Comparison of ENCODE assay signal across 17 cellular contexts in the genomic region with DNA sequence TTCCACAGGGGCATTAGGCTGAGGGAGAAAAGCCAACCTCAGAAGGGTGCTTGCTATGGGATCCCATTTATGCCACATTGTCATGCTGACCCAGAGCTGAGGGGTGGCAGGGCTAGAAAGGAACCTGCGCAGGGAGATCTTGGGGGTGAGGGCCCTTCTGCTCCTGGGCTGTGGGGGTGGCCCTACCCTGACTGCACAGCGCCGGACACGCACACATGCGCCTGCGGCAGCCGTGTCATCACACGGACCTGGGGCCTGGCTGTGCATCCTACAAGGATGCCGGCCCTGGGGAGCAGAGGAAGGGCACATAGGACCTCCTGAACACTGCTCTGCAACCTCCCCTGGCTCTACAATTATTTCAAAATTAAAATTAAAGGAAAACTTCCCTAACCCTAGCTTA. TPM values are rescaled to one million over a fixed set of nuclear protein-coding genes. Genes with fewer than 3 reads are reported as not detected.
A peak's percentile ranks its signal among the peaks of the same experiment; 100 is the strongest.
DNase-seq lines count a peak whose midpoint lies in the region; ATAC-seq and TF ChIP-seq lines count a peak whose summit lies in the region.
"Had no signal": no experiment of that assay in that cellular context is flagged by ENCODE, and none has a peak within 500 bp of the region (broad histone marks: within the 10 kb centered on the region; RNA-seq: fewer than 3 reads in every experiment).

No MANE protein-coding gene starts in this region.

- H4K20me1 ChIP-seq in KMS-11 (ENCODE audit: insufficient read depth) = peaks cover 64% of the 10 kb centered on the region

- no peak overlapping the region for H3K27ac ChIP-seq in KMS-11
- no peak overlapping the region for H3K27ac ChIP-seq in spleen
- H3K27ac ChIP-seq: dorsolateral prefrontal cortex, pancreas, SJSA1 had no signal

- no peak for ATAC-seq in central memory CD8-positive, alpha-beta T cell (replicated peaks; ENCODE audit: extremely low read depth, poor library complexity, severe bottlenecking)
- ATAC-seq: pancreas had no signal

- no peaks in the 10 kb centered on the region for H3K9me3 ChIP-seq in spleen
- H3K9me3 ChIP-seq: pancreas, SJSA1 had no signal

- DNase-seq in activated CD4-positive, alpha-beta memory T cell treated with anti-CD3 and anti-CD28 coated beads, Interleukin-2, amount 10 ng/mL, durations not matched to agents 7 days and 5 days = no peak
- DNase-seq in activated CD4-positive, alpha-beta memory T cell treated with anti-CD3 and anti-CD28 coated beads for 36 hours = no peak
- no peak for DNase-seq in central memory CD8-positive, alpha-beta T cell (ENCODE audit: low spot score in 2 of 2)
- DNase-seq in neural crest cell (ENCODE audit: low read depth, low spot score) (no peak), spleen (no peak), GM20000 (ENCODE audit: low spot score) (no peak), NCI-H1092 treated with DMSO at 0.1 percent for 48 hours (lab: John Stamatoyannopoulos, UW) (no peak)
- DNase-seq: activated B cell treated with CpG ODN at 0.5 μM for 24 hours, dorsolateral prefrontal cortex, HCEC 1CT, mammary epithelial cell, pancreas, substantia nigra had no signal

- H3K27ac Mint-ChIP-seq in activated CD4-positive, alpha-beta memory T cell treated with anti-CD3 and anti-CD28 coated beads, Interleukin-2, amount 10 ng/mL, durations not matched to agents 7 days and 5 days = peak overlapping the region; percentile 75
- no peak overlapping the region for H3K27ac Mint-ChIP-seq in activated CD4-positive, alpha-beta memory T cell treated with anti-CD3 and anti-CD28 coated beads for 36 hours
- H3K27ac Mint-ChIP-seq in central memory CD8-positive, alpha-beta T cell (ENCODE audit: low read depth) = peak overlapping the region; percentile 78
- peak overlapping the region; percentile 15 for H3K27ac Mint-ChIP-seq in neural crest cell (ENCODE audit: unreplicated experiment)
- H3K27ac Mint-ChIP-seq: activated B cell treated with CpG ODN at 0.5 μM for 24 hours had no signal

- 80 to 97% (median 87%) methylated on average over 5 to 9 of the region's 9 CpGs for WGBS in spleen, 5 donors

- H3K27me3 ChIP-seq in KMS-11 (ENCODE audit: insufficient read depth, low read depth) (no peaks in the 10 kb centered on the region), spleen (replicated peaks in 1 of 7) (no peaks in the 10 kb centered on the region)
- H3K27me3 ChIP-seq: dorsolateral prefrontal cortex, pancreas, SJSA1 had no signal

- CTCF ChIA-PET in activated CD4-positive, alpha-beta memory T cell treated with anti-CD3 and anti-CD28 coated beads, Interleukin-2, amount 10 ng/mL, durations not matched to agents 7 days and 5 days (lab: Charles Lee) = interaction anchor here (3.5 kb wide), 1 partner anchor 32 kb away, joined by 18 read pairs; no protein-coding TSS in a partner anchor
- CTCF ChIA-PET in activated CD4-positive, alpha-beta memory T cell treated with anti-CD3 and anti-CD28 coated beads for 36 hours (lab: Charles Lee) = interaction anchor here (1.2 to 10.2 kb wide), 2 partner anchors 30 to 38 kb away, joined by 3 to 75 read pairs; no protein-coding TSS in a partner anchor

- H3K36me3 ChIP-seq in KMS-11 (ENCODE audit: insufficient read depth) (no peaks in the 10 kb centered on the region), spleen (peaks cover 0 to 39% (median 25%) of the 10 kb centered on the region in 6 donors)

- H2AFZ ChIP-seq in KMS-11 (ENCODE audit: low read depth) = no peak overlapping the region

- H3K4me1 Mint-ChIP-seq in activated CD4-positive, alpha-beta memory T cell treated with anti-CD3 and anti-CD28 coated beads, Interleukin-2, amount 10 ng/mL, durations not matched to agents 7 days and 5 days = peaks cover 71% of the 10 kb centered on the region
- peaks cover 51% of the 10 kb centered on the region for H3K4me1 Mint-ChIP-seq in activated CD4-positive, alpha-beta memory T cell treated with anti-CD3 and anti-CD28 coated beads for 36 hours (ENCODE audit: low read depth)
- peaks cover 67% of the 10 kb centered on the region for H3K4me1 Mint-ChIP-seq in central memory CD8-positive, alpha-beta T cell
- H3K4me1 Mint-ChIP-seq in neural crest cell = peaks cover 50% of the 10 kb centered on the region

- H3K79me2 ChIP-seq in KMS-11 (ENCODE audit: insufficient read depth, low read depth) = peaks cover 100% of the 10 kb centered on the region

- H3K4me3 ChIP-seq in KMS-11 (IDR thresholded peaks at IDR 0.05; ENCODE audit: insufficient read depth, low read depth, low read length) (no peak overlapping the region), spleen (no peak overlapping the region)
- H3K4me3 ChIP-seq: dorsolateral prefrontal cortex, pancreas, SJSA1, smooth muscle cell had no signal

- H3K9ac ChIP-seq in KMS-11 = no peak overlapping the region

- no peak overlapping the region for H3K4me3 Mint-ChIP-seq in activated CD4-positive, alpha-beta memory T cell treated with anti-CD3 and anti-CD28 coated beads, Interleukin-2, amount 10 ng/mL, durations not matched to agents 7 days and 5 days
- no peak overlapping the region for H3K4me3 Mint-ChIP-seq in activated CD4-positive, alpha-beta memory T cell treated with anti-CD3 and anti-CD28 coated beads for 36 hours
- peak overlapping the region; percentile 90 for H3K4me3 Mint-ChIP-seq in central memory CD8-positive, alpha-beta T cell
- H3K4me3 Mint-ChIP-seq in neural crest cell = peak overlapping the region; percentile 52
- H3K4me3 Mint-ChIP-seq: activated B cell treated with CpG ODN at 0.5 μM for 24 hours had no signal

- TF ChIP-seq CTCF in KMS-11 (conservative IDR thresholded peaks at IDR 0.05; ENCODE audit: low read depth, low read length) (no peak), neural crest cell (conservative IDR thresholded peaks at IDR 0.05) (no peak), spleen (IDR thresholded peaks at IDR 0.05 in 8 of 11, conservative IDR thresholded peaks at IDR 0.05 in 3 of 11) (no peak), GM20000 (IDR thresholded peaks at IDR 0.05; ENCODE audit: extremely low read depth, missing control alignments) (no peak)

- POLR2A ChIA-PET in activated CD4-positive, alpha-beta memory T cell treated with anti-CD3 and anti-CD28 coated beads, Interleukin-2, amount 10 ng/mL, durations not matched to agents 7 days and 5 days (lab: Charles Lee) = interaction anchor here (2.6 to 3.2 kb wide), 2 partner anchors 10 to 12 kb away, joined by 12 to 16 read pairs; no protein-coding TSS in a partner anchor
- POLR2A ChIA-PET in activated CD4-positive, alpha-beta memory T cell treated with anti-CD3 and anti-CD28 coated beads for 36 hours (lab: Charles Lee) = interaction anchor here (0.6 kb wide), 1 partner anchor 73 kb away, joined by 3 read pairs; no protein-coding TSS in a partner anchor

- H3K4me1 ChIP-seq in KMS-11 (ENCODE audit: low read depth, poor library complexity, severe bottlenecking) (peaks cover 55% of the 10 kb centered on the region), spleen (peaks cover 2 to 73% (median 37%) of the 10 kb centered on the region in 6 donors)
- H3K4me1 ChIP-seq: pancreas had no signal

- peaks cover 88% of the 10 kb centered on the region for H3K36me3 Mint-ChIP-seq in activated CD4-positive, alpha-beta memory T cell treated with anti-CD3 and anti-CD28 coated beads, Interleukin-2, amount 10 ng/mL, durations not matched to agents 7 days and 5 days (ENCODE audit: low read depth)
- H3K36me3 Mint-ChIP-seq in activated CD4-positive, alpha-beta memory T cell treated with anti-CD3 and anti-CD28 coated beads for 36 hours = peaks cover 63% of the 10 kb centered on the region
- H3K36me3 Mint-ChIP-seq in central memory CD8-positive, alpha-beta T cell (ENCODE audit: insufficient read depth) = peaks cover 27% of the 10 kb centered on the region
- peaks cover 6% of the 10 kb centered on the region for H3K36me3 Mint-ChIP-seq in neural crest cell (ENCODE audit: low read depth)

- TF ChIP-seq POLR2A in spleen (IDR thresholded peaks at IDR 0.05) = no peak

- H3K4me2 ChIP-seq in KMS-11 = peak overlapping the region; percentile 11; the same call in 1 of the 2 replicates
- H3K4me2 ChIP-seq: smooth muscle cell had no signal

- no peaks in the 10 kb centered on the region for H3K27me3 Mint-ChIP-seq in activated CD4-positive, alpha-beta memory T cell treated with anti-CD3 and anti-CD28 coated beads, Interleukin-2, amount 10 ng/mL, durations not matched to agents 7 days and 5 days
- H3K27me3 Mint-ChIP-seq in activated CD4-positive, alpha-beta memory T cell treated with anti-CD3 and anti-CD28 coated beads for 36 hours = no peaks in the 10 kb centered on the region
- no peaks in the 10 kb centered on the region for H3K27me3 Mint-ChIP-seq in central memory CD8-positive, alpha-beta T cell
- no peaks in the 10 kb centered on the region for H3K27me3 Mint-ChIP-seq in neural crest cell (ENCODE audit: low read depth)
- H3K27me3 Mint-ChIP-seq: activated B cell treated with CpG ODN at 0.5 μM for 24 hours had no signal

- intact Hi-C loops in activated CD4-positive, alpha-beta memory T cell treated with anti-CD3 and anti-CD28 coated beads for 36 hours (cut with micrococcal nuclease) = no loop called here
- intact Hi-C loops in spleen (cut with DNase I; ENCODE audit: low total_unique reads) = no loop called here

- H3K9me3 Mint-ChIP-seq in activated CD4-positive, alpha-beta memory T cell treated with anti-CD3 and anti-CD28 coated beads, Interleukin-2, amount 10 ng/mL, durations not matched to agents 7 days and 5 days = no peaks in the 10 kb centered on the region
- H3K9me3 Mint-ChIP-seq in activated CD4-positive, alpha-beta memory T cell treated with anti-CD3 and anti-CD28 coated beads for 36 hours = no peaks in the 10 kb centered on the region
- no peaks in the 10 kb centered on the region for H3K9me3 Mint-ChIP-seq in central memory CD8-positive, alpha-beta T cell
- H3K9me3 Mint-ChIP-seq in neural crest cell = no peaks in the 10 kb centered on the region
- H3K9me3 Mint-ChIP-seq: activated B cell treated with CpG ODN at 0.5 μM for 24 hours had no signal

RNA-seq across cellular contexts. Expression of a gene that starts 6.9 kb away (rescaled TPM):
- 10 to 100 TPM; 57.1 to 57.5 TPM for total RNA-seq in activated CD4-positive, alpha-beta memory T cell treated with anti-CD3 and anti-CD28 coated beads, Interleukin-2, amount 10 ng/mL, durations not matched to agents 7 days and 5 days
- 10 to 100 TPM; 63.4 to 69.1 TPM for total RNA-seq in activated CD4-positive, alpha-beta memory T cell treated with anti-CD3 and anti-CD28 coated beads for 36 hours
- 55.0 and 58.2 TPM in 2 replicates for total RNA-seq in neural crest cell
- total RNA-seq in spleen = 10 to 100 TPM in 2 of 7 donors, 1 to 10 TPM in 5; 6.5 to 15.1 (median 8.7) TPM
- 10 to 100 TPM in 1 of 3 donors, 1 to 10 TPM in 2; 5.8 to 10.5 (median 8.5) TPM for polyA plus RNA-seq in spleen

RNA-seq across cellular contexts. Expression of a gene that starts 28.4 kb away (rescaled TPM):
- under 1 TPM; 0.38 to 0.68 TPM for total RNA-seq in activated CD4-positive, alpha-beta memory T cell treated with anti-CD3 and anti-CD28 coated beads, Interleukin-2, amount 10 ng/mL, durations not matched to agents 7 days and 5 days
- total RNA-seq in activated CD4-positive, alpha-beta memory T cell treated with anti-CD3 and anti-CD28 coated beads for 36 hours = 1 to 10 TPM in 1 of 2 experiments, under 1 TPM in 1; 0.78 to 1.2 TPM
- total RNA-seq in neural crest cell (12.2 and 14.1 TPM in 2 replicates), spleen (1 to 10 TPM; 1.7 to 4.0 (median 3.4) TPM)
- polyA plus RNA-seq in spleen = 1 to 10 TPM; 3.7 to 4.3 (median 3.9) TPM

RNA-seq across cellular contexts. Expression of a gene that starts 35.9 kb away (rescaled TPM):
- not detected for total RNA-seq in activated CD4-positive, alpha-beta memory T cell treated with anti-CD3 and anti-CD28 coated beads, Interleukin-2, amount 10 ng/mL, durations not matched to agents 7 days and 5 days
- total RNA-seq in activated CD4-positive, alpha-beta memory T cell treated with anti-CD3 and anti-CD28 coated beads for 36 hours = under 1 TPM; 0.02 to 0.05 TPM
- total RNA-seq in neural crest cell = 1.4 TPM in 2 replicates
- total RNA-seq in spleen = 1 to 10 TPM in 1 of 7 donors, under 1 TPM in 6; 0.26 to 1.3 (median 0.66) TPM
- polyA plus RNA-seq in spleen = under 1 TPM; 0.30 to 0.86 (median 0.76) TPM
- total RNA-seq: activated B cell treated with CpG ODN at 0.5 μM for 24 hours had no signal

RNA-seq across cellular contexts. Expression of a gene that starts 51.2 kb away (rescaled TPM):
- 10 to 100 TPM; 51.2 to 51.4 TPM for total RNA-seq in activated CD4-positive, alpha-beta memory T cell treated with anti-CD3 and anti-CD28 coated beads, Interleukin-2, amount 10 ng/mL, durations not matched to agents 7 days and 5 days
- 10 to 100 TPM; 33.4 to 34.2 TPM for total RNA-seq in activated CD4-positive, alpha-beta memory T cell treated with anti-CD3 and anti-CD28 coated beads for 36 hours
- total RNA-seq in neural crest cell (not detected in 2 replicates), spleen (10 to 100 TPM; 17.5 to 33.7 (median 23.1) TPM)
- 1 to 10 TPM; 5.0 to 9.0 (median 5.8) TPM for polyA plus RNA-seq in spleen
- total RNA-seq: HT-29, SJSA1 had no signal
- polyA plus RNA-seq: mammary epithelial cell had no signal

Comparison
In these comparisons a context has a peak if more than half of its experiments do, and no peak if none do; other contexts are left out.
1. H3K4me3 Mint-ChIP-seq: peak in central memory CD8-positive, alpha-beta T cell (single experiment) and neural crest cell (single experiment); none in activated CD4-positive, alpha-beta memory T cell treated with anti-CD3 and anti-CD28 coated beads, Interleukin-2, amount 10 ng/mL, durations not matched to agents 7 days and 5 days (single experiment) and activated CD4-positive, alpha-beta memory T cell treated with anti-CD3 and anti-CD28 coated beads for 36 hours (single experiment).